In the genomic region with DNA sequence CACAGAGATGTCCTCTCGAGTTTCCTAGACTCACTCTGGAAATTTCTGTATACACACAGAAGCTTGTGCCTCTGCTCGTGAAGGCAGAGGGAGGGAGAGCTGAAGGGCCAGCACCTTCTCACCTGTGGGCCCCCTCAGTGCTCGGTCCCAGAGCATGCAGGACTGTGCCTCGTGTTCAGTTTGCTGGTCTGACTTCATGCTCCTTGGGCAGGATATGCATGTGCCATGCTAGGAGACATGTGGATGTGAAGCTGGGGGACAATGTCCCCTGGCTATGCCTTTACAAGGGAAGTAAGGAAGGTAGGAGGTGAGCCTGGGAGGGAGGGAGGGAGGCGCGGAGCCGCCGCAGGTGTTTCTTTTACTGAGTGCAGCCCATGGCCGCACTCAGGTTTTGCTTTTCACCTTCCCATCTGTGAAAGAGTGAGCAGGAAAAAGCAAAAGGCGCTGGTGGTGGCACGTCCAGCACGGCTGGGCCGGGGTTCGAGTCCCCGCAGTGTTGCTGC, we compare ENCODE assay signal across 8 cellular contexts. TPM values are rescaled to one million over a fixed set of nuclear protein-coding genes. Genes with fewer than 3 reads are reported as not detected.
DNase-seq lines count a peak whose midpoint lies in the region; ATAC-seq and TF ChIP-seq lines count a peak whose summit lies in the region.

No MANE protein-coding gene starts in this region.

- no peaks in the 10 kb centered on the region for H3K9me2 ChIP-seq in GM23248 (ENCODE audit: insufficient read depth)

- ATAC-seq in activated CD8-positive, alpha-beta T cell treated with anti-CD3 and anti-CD28 coated beads for 36 hours, result no peak
- ATAC-seq in HG03457 (IDR thresholded peaks at IDR 0.05; ENCODE audit: unreplicated experiment) (no peak), HG02623 (IDR thresholded peaks at IDR 0.05; ENCODE audit: unreplicated experiment) (no peak)

- H3K4me1 ChIP-seq in GM23248 (ENCODE audit: insufficient read depth) (peaks cover 59% of the 10 kb centered on the region), smooth muscle cell (ENCODE audit: low read depth) (no peaks in the 10 kb centered on the region)

- peak overlapping the region; percentile 100 for H3K9ac ChIP-seq in GM23248
- H3K9ac ChIP-seq in smooth muscle cell (ENCODE audit: low read depth), result no peak overlapping the region

- H3K9me3 ChIP-seq in GM23248 (ENCODE audit: low read depth) (no peaks in the 10 kb centered on the region), smooth muscle cell (replicated peaks; ENCODE audit: low read depth) (no peaks in the 10 kb centered on the region)

- H3K79me2 ChIP-seq in GM23248 (ENCODE audit: insufficient read depth) (peaks cover 95% of the 10 kb centered on the region), smooth muscle cell (ENCODE audit: low read depth) (peaks cover 35% of the 10 kb centered on the region)

- H3K27ac ChIP-seq in GM23248 (peak overlapping the region; percentile 100), smooth muscle cell (ENCODE audit: low read depth) (peak overlapping the region; percentile 56)

- H3K36me3 ChIP-seq in GM23248 (ENCODE audit: low read depth), result peaks cover 10% of the 10 kb centered on the region; the same call in 1 of the 2 replicates
- H3K36me3 ChIP-seq in smooth muscle cell (ENCODE audit: low read depth), result no peaks in the 10 kb centered on the region

- DNase-seq in GM23248 (peak; percentile 55), foreskin melanocyte (peak; percentile 54), smooth muscle cell (lab: John Stamatoyannopoulos, UW; ENCODE audit: unreplicated experiment) (no peak), DMS79 treated with DMSO at 0.1 percent for 48 hours (lab: John Stamatoyannopoulos, UW) (no peak), retina (no peak)
- no peak for DNase-seq in activated CD8-positive, alpha-beta T cell treated with anti-CD3 and anti-CD28 coated beads for 36 hours

- H3K4me3 Mint-ChIP-seq in activated CD8-positive, alpha-beta T cell treated with anti-CD3 and anti-CD28 coated beads for 36 hours, result no peak overlapping the region

- H3K4me1 Mint-ChIP-seq in activated CD8-positive, alpha-beta T cell treated with anti-CD3 and anti-CD28 coated beads for 36 hours (ENCODE audit: low read depth), result peaks cover 36% of the 10 kb centered on the region

- H4K20me1 ChIP-seq in GM23248 (ENCODE audit: insufficient read depth) (peaks cover 19% of the 10 kb centered on the region; the same call in 1 of the 2 replicates), smooth muscle cell (ENCODE audit: low read depth) (peaks cover 73% of the 10 kb centered on the region)

- H3K27ac Mint-ChIP-seq in activated CD8-positive, alpha-beta T cell treated with anti-CD3 and anti-CD28 coated beads for 36 hours, result peak overlapping the region; percentile 53

- POLR2A ChIA-PET in activated CD8-positive, alpha-beta T cell treated with anti-CD3 and anti-CD28 coated beads for 36 hours (lab: Charles Lee), result interaction anchor here (1.0 to 6.8 kb wide), 11 partner anchors 17 to 85 kb away, joined by 3 to 59 read pairs (median 5); partner anchors contain the start of genes MALAT1 and NEAT1

- WGBS in GM23248 (ENCODE audit: low coverage in 1 of 2, low lambda C conversion rate in 2 of 2, missing lambda C conversion rate in 2 of 2), 2 experiments, result 64 to 78% methylated on average over 8 to 15 of the region's 15 CpGs
- WGBS in smooth muscle cell (ENCODE audit: low lambda C conversion rate), result 95% methylated on average over 15 of the region's 15 CpGs

- H3K9me3 Mint-ChIP-seq in activated CD8-positive, alpha-beta T cell treated with anti-CD3 and anti-CD28 coated beads for 36 hours, result peaks cover 2% of the 10 kb centered on the region

- TF ChIP-seq CTCF in activated CD8-positive, alpha-beta T cell treated with anti-CD3 and anti-CD28 coated beads for 36 hours (IDR thresholded peaks at IDR 0.05), result no peak
- no peak for TF ChIP-seq CTCF in smooth muscle cell (IDR thresholded peaks at IDR 0.05; ENCODE audit: borderline replicate concordance, insufficient read depth, poor library complexity, severe bottlenecking)

- CTCF ChIA-PET in activated CD8-positive, alpha-beta T cell treated with anti-CD3 and anti-CD28 coated beads for 36 hours (lab: Charles Lee), result no interaction called here

- H2AFZ ChIP-seq in GM23248, result no peak overlapping the region
- H2AFZ ChIP-seq in smooth muscle cell (ENCODE audit: low read depth), result no peak overlapping the region

- peaks cover 24% of the 10 kb centered on the region for H3K36me3 Mint-ChIP-seq in activated CD8-positive, alpha-beta T cell treated with anti-CD3 and anti-CD28 coated beads for 36 hours (ENCODE audit: low read depth)

- H3K4me2 ChIP-seq in GM23248 (ENCODE audit: unreplicated experiment), result peak overlapping the region; percentile 28
- no peak overlapping the region for H3K4me2 ChIP-seq in smooth muscle cell

- H3K27me3 ChIP-seq in GM23248 (replicated peaks; ENCODE audit: insufficient read depth), result no peaks in the 10 kb centered on the region
- no peaks in the 10 kb centered on the region for H3K27me3 ChIP-seq in smooth muscle cell (ENCODE audit: low read depth)

- intact Hi-C loops in activated CD8-positive, alpha-beta T cell treated with anti-CD3 and anti-CD28 coated beads for 36 hours (cut with micrococcal nuclease), result no loop called here

- in situ Hi-C loops in GM23248 (cut with MboI), result no loop called here

- H3F3A ChIP-seq in GM23248 (ENCODE audit: insufficient read depth), result peaks cover 95% of the 10 kb centered on the region
- peaks cover 66% of the 10 kb centered on the region for H3F3A ChIP-seq in smooth muscle cell (ENCODE audit: low read depth)

- H3K4me3 ChIP-seq in GM23248 (no peak overlapping the region), smooth muscle cell (no peak overlapping the region)

- H3K27me3 Mint-ChIP-seq in activated CD8-positive, alpha-beta T cell treated with anti-CD3 and anti-CD28 coated beads for 36 hours, result no peaks in the 10 kb centered on the region

RNA-seq across cellular contexts. Expression of gene NEAT1, which starts 22.6 kb away (rescaled TPM):
- total RNA-seq in GM23248 (2014; rRNA removed; shearing (Covaris generic)), result 74.3 and 143 TPM in 2 replicates
- polyA plus RNA-seq in GM23248 (2016; fragmentation: Nextera tagmentation; extraction: Ambion mirVana) (36.2 and 50.7 TPM in 2 replicates), smooth muscle cell (14.9 and 84.6 TPM in 2 replicates)
- total RNA-seq in activated CD8-positive, alpha-beta T cell treated with anti-CD3 and anti-CD28 coated beads for 36 hours, result 100 to 1,000 TPM; 313 to 358 TPM
- total RNA-seq in smooth muscle cell, result 142 and 155 TPM in 2 replicates

RNA-seq across cellular contexts. Expression of gene MALAT1, which starts 53.7 kb away (rescaled TPM):
- 2,638 and 3,272 TPM in 2 replicates for total RNA-seq in GM23248 (2014; rRNA removed; shearing (Covaris generic))
- polyA plus RNA-seq in GM23248 (2016; fragmentation: Nextera tagmentation; extraction: Ambion mirVana) (7,376 and 13,207 TPM in 2 replicates), smooth muscle cell (6,158 and 16,096 TPM in 2 replicates)
- 1,000 to 10,000 TPM; 3,856 to 3,869 TPM for total RNA-seq in activated CD8-positive, alpha-beta T cell treated with anti-CD3 and anti-CD28 coated beads for 36 hours
- total RNA-seq in smooth muscle cell, result 7,019 and 7,386 TPM in 2 replicates

RNA-seq across cellular contexts. Expression of gene FRMD8, which starts 58.7 kb away (rescaled TPM):
- 80.2 and 106 TPM in 2 replicates for total RNA-seq in GM23248 (2014; rRNA removed; shearing (Covaris generic))
- polyA plus RNA-seq in GM23248 (2016; fragmentation: Nextera tagmentation; extraction: Ambion mirVana) (25.4 and 30.0 TPM in 2 replicates), smooth muscle cell (37.8 and 40.8 TPM in 2 replicates)
- total RNA-seq in activated CD8-positive, alpha-beta T cell treated with anti-CD3 and anti-CD28 coated beads for 36 hours, result 10 to 100 TPM; 26.8 to 33.3 TPM
- total RNA-seq in smooth muscle cell, result 16.7 and 19.1 TPM in 2 replicates

Comparison
In these comparisons a context has a peak if more than half of its experiments do, and no peak if none do; other contexts are left out.
1. DNase-seq: peak in GM23248 (single experiment) and foreskin melanocyte (single experiment); none in activated CD8-positive, alpha-beta T cell treated with anti-CD3 and anti-CD28 coated beads for 36 hours (single experiment), smooth muscle cell (single experiment), DMS79 treated with DMSO at 0.1 percent for 48 hours (single experiment) and retina (single experiment).